30 cellular contexts compared by ENCODE assay signal in genomic region chr20:38626921-38627659, GRCh38. TPM values are rescaled to one million over a fixed set of nuclear protein-coding genes. Genes with fewer than 3 reads are reported as not detected.
"Had no signal": no experiment of that assay in that cellular context is flagged by ENCODE, and none has a peak within 500 bp of the region (broad histone marks: within the 10 kb centered on the region; RNA-seq: fewer than 3 reads in every experiment).

No MANE protein-coding gene starts in this region.

- H3K79me2 ChIP-seq: hepatocyte, parathyroid adenoma had no signal

- DNase-seq: colonic mucosa; effector CD8-positive, alpha-beta T cell; endodermal cell; foreskin keratinocyte; heart left ventricle; kidney; natural killer cell; sigmoid colon; stimulated activated CD4-positive, alpha-beta T cell treated with anti-CD3 and anti-CD28 coated beads, Interleukin-2, amount 100 ng/mL, for 24 hours; stimulated activated CD4-positive, alpha-beta T cell treated with anti-CD3 and anti-CD28 coated beads, Interleukin-4, amount 100 ng/mL, for 24 hours; upper lobe of right lung had no signal

- FAIRE-seq: kidney had no signal

- H3K9me3 ChIP-seq: colonic mucosa, prostate gland, upper lobe of right lung, vagina had no signal

- H3K4me3 ChIP-seq: colonic mucosa, esophagus muscularis mucosa, gastroesophageal sphincter, heart left ventricle, hepatocyte, lung, prostate gland, right atrium auricular region, sigmoid colon, thoracic aorta, tibial nerve, upper lobe of right lung, vagina had no signal

- ATAC-seq: foreskin keratinocyte; gastroesophageal sphincter; heart left ventricle; left lobe of liver; stimulated activated memory B cell treated with anti-CD40 and anti-IgM and Interleukin-4, amounts not matched to agents 10 μg/mL and 1 μg/mL and 100 μg/mL, for 72 hours; upper lobe of right lung had no signal

- H3K27ac ChIP-seq: colonic mucosa, epithelial cell of prostate, esophagus muscularis mucosa, foreskin keratinocyte, gastroesophageal sphincter, heart left ventricle, hepatocyte, parathyroid adenoma, prostate gland, right atrium auricular region, sigmoid colon, thoracic aorta, tibial nerve, upper lobe of right lung, vagina had no signal

- H3K27me3 ChIP-seq: colonic mucosa, hepatocyte, right atrium auricular region, sigmoid colon, tibial nerve, upper lobe of right lung, vagina had no signal

- H3K9ac ChIP-seq: parathyroid adenoma had no signal

- H3K4me1 ChIP-seq: colonic mucosa, esophagus muscularis mucosa, foreskin keratinocyte, gastroesophageal sphincter, heart left ventricle, parathyroid adenoma, prostate gland, right atrium auricular region, sigmoid colon, tibial nerve, upper lobe of right lung, vagina had no signal

- H2AFZ ChIP-seq: hepatocyte, parathyroid adenoma had no signal

- H3K4me2 ChIP-seq: hepatocyte had no signal

- H3K36me3 ChIP-seq: colonic mucosa, esophagus muscularis mucosa, gastroesophageal sphincter, heart left ventricle, prostate gland, right atrium auricular region, sigmoid colon, thoracic aorta, tibial nerve, upper lobe of right lung, vagina had no signal

RNA-seq across cellular contexts. Expression of gene ARHGAP40, which starts 25.5 kb away (rescaled TPM):
- total RNA-seq: colonic mucosa, fibroblast of lung, gastroesophageal sphincter, heart left ventricle, left lobe of liver, mononuclear cell, natural killer cell, neural crest cell, osteoblast, right atrium auricular region, sigmoid colon, skeletal muscle tissue, thoracic aorta, tibial nerve had no signal
- polyA plus RNA-seq: fibroblast of lung, liver, sigmoid colon had no signal

RNA-seq across cellular contexts. Expression of gene ADIG, which starts 46.1 kb away (rescaled TPM):
- total RNA-seq: colonic mucosa, endodermal cell, esophagus muscularis mucosa, fibroblast of lung, foreskin keratinocyte, gastroesophageal sphincter, heart left ventricle, hepatocyte, kidney, left lobe of liver, liver, lung, mononuclear cell, natural killer cell, neural crest cell, osteoblast, prostate gland, right atrium auricular region, sigmoid colon, skeletal muscle tissue, thoracic aorta, tibial nerve, upper lobe of right lung, vagina had no signal
- polyA plus RNA-seq: fibroblast of lung, foreskin keratinocyte, heart left ventricle, hepatocyte, liver, lung, sigmoid colon had no signal
